9 cellular contexts compared by ENCODE assay signal in genomic region chr5:81838307-81838906, GRCh38.
A peak's percentile ranks its signal among the peaks of the same experiment; 100 is the strongest.
DNase-seq lines count a peak whose midpoint lies in the region; ATAC-seq and TF ChIP-seq lines count a peak whose summit lies in the region.
"Had no signal": no experiment of that assay in that cellular context is flagged by ENCODE, and none has a peak within 500 bp of the region (broad histone marks: within the 10 kb centered on the region; RNA-seq: fewer than 3 reads in every experiment).

No MANE protein-coding gene starts in this region.

- TF ChIP-seq CTCF in astrocyte of the spinal cord (IDR thresholded peaks at IDR 0.05; ENCODE audit: low read depth, low read length), result peak; percentile 68

- H3K4me3 ChIP-seq in MG63 (no peak overlapping the region), astrocyte of the spinal cord (ENCODE audit: low read depth, low read length) (no peak overlapping the region)
- H3K4me3 ChIP-seq: BLaER1 had no signal

- peak; percentile 95 for ATAC-seq in GM21529 (IDR thresholded peaks at IDR 0.05; ENCODE audit: unreplicated experiment)
- ATAC-seq in left lobe of liver, result peak; percentile 77

- no peaks in the 10 kb centered on the region for H3K27me3 ChIP-seq in MG63
- H3K27me3 ChIP-seq: BLaER1 had no signal

- no peaks in the 10 kb centered on the region for H3K36me3 ChIP-seq in MG63
- H3K36me3 ChIP-seq: BLaER1 had no signal

- H3K9me3 ChIP-seq in MG63, result no peaks in the 10 kb centered on the region
- H3K9me3 ChIP-seq: BLaER1 had no signal

- in situ Hi-C loops in astrocyte of the spinal cord (cut with HindIII; ENCODE audit: low sequenced_read_pairs), result no loop called here

- peak; percentile 25 for DNase-seq in NCI-H146 (lab: John Stamatoyannopoulos, UW)
- no peak for DNase-seq in NCI-H146 treated with DMSO at 0.1 percent for 48 hours (lab: John Stamatoyannopoulos, UW; ENCODE audit: unreplicated experiment)
- DNase-seq in MG63, result peak; percentile 64
- peak; percentile 56 for DNase-seq in astrocyte of the spinal cord (ENCODE audit: low read depth, low spot score)
- no peak for DNase-seq in left lobe of liver (ENCODE audit: low spot score)
- DNase-seq in activated gamma-delta T cell (lab: John Stamatoyannopoulos, UW), result no peak
- DNase-seq in NCI-H345 (lab: John Stamatoyannopoulos, UW), result no peak

Comparison
In these comparisons a context has a peak if more than half of its experiments do, and no peak if none do; other contexts are left out.
1. DNase-seq: peak in NCI-H146 (single experiment), MG63 (single experiment) and astrocyte of the spinal cord (single experiment); none in NCI-H146 treated with DMSO at 0.1 percent for 48 hours (single experiment), left lobe of liver (single experiment), activated gamma-delta T cell (single experiment) and NCI-H345 (single experiment).